13 cellular contexts compared by ENCODE assay signal in the genomic region with DNA sequence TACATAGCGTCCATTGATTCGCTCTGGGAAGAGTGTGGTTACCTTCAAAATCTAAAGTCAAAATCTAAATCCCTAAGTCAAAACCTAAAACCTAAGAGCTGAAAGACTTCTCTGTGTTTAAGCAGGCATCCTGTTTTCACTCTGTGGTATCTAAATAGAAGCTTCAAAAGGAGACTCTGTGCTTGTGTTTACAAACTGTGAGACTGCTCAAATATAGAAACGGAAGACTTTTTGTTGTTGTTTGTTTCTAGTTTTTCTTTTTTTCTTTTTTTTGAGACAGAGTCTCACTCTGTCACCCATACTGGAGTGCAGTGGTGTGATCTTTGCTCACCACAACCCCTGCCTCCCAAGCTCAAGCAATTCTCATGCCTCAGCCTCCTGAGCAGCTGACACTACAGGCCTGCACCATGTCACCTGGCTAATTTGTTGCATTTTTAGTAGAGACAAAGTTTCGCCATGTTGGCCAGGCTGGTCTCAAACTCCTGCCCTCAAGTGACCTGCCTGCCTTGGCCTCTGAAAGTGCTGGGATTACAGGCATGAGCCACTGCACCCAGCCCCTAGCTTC.
DNase-seq lines count a peak whose midpoint lies in the region; ATAC-seq and TF ChIP-seq lines count a peak whose summit lies in the region.
"Had no signal": no experiment of that assay in that cellular context is flagged by ENCODE, and none has a peak within 500 bp of the region (broad histone marks: within the 10 kb centered on the region; RNA-seq: fewer than 3 reads in every experiment).

No MANE protein-coding gene starts in this region.

- H3K27me3 ChIP-seq in CD4-positive, CD25-positive, alpha-beta regulatory T cell (ENCODE audit: control insufficient read depth, insufficient read depth, low read length) = no peaks in the 10 kb centered on the region
- H3K27me3 ChIP-seq: BLaER1 treated with 17β-estradiol and CSF1 and Interleukin-3, amounts not matched to agents 10 nM and 100 nM had no signal

- no peaks in the 10 kb centered on the region for H3K9me3 ChIP-seq in CD4-positive, CD25-positive, alpha-beta regulatory T cell (ENCODE audit: control insufficient read depth in 2 of 2, low read length in 2 of 2)

- H3K27me3 Mint-ChIP-seq in CD4-positive, CD25-positive, alpha-beta regulatory T cell = no peaks in the 10 kb centered on the region
- H3K27me3 Mint-ChIP-seq in stimulated activated naive B cell treated with anti-CD40 and anti-IgM and Interleukin-4, amounts not matched to agents 10 μg/mL and 1 μg/mL and 100 μg/mL, for 72 hours = no peaks in the 10 kb centered on the region
- H3K27me3 Mint-ChIP-seq: B cell, IgD-negative memory B cell had no signal

- peak; percentile 52 to 67 for ATAC-seq in CD4-positive, CD25-positive, alpha-beta regulatory T cell (ENCODE audit: low read depth in 2 of 2)
- no peak for ATAC-seq in stimulated activated naive B cell treated with anti-CD40 and anti-IgM and Interleukin-4, amounts not matched to agents 10 μg/mL and 1 μg/mL and 100 μg/mL, for 72 hours (replicated peaks)
- ATAC-seq in HG02885 (IDR thresholded peaks at IDR 0.05; ENCODE audit: poor library complexity, unreplicated experiment) = no peak
- ATAC-seq: GM23338 had no signal

- no peak overlapping the region for H3K4me3 ChIP-seq in CD4-positive, CD25-positive, alpha-beta regulatory T cell (ENCODE audit: low read depth, low read length)
- H3K4me3 ChIP-seq: BLaER1 treated with 17β-estradiol and CSF1 and Interleukin-3, amounts not matched to agents 10 nM and 100 nM; GM23338 had no signal

- H3K36me3 Mint-ChIP-seq in CD4-positive, CD25-positive, alpha-beta regulatory T cell = peaks cover 5% of the 10 kb centered on the region
- H3K36me3 Mint-ChIP-seq in stimulated activated naive B cell treated with anti-CD40 and anti-IgM and Interleukin-4, amounts not matched to agents 10 μg/mL and 1 μg/mL and 100 μg/mL, for 72 hours = peaks cover 11 to 12% of the 10 kb centered on the region in 2 donors

- peaks cover 0 to 10% (median 2%) of the 10 kb centered on the region in 7 donors for H3K9me3 Mint-ChIP-seq in CD4-positive, CD25-positive, alpha-beta regulatory T cell
- peaks cover 6 to 11% of the 10 kb centered on the region in 2 donors for H3K9me3 Mint-ChIP-seq in stimulated activated naive B cell treated with anti-CD40 and anti-IgM and Interleukin-4, amounts not matched to agents 10 μg/mL and 1 μg/mL and 100 μg/mL, for 72 hours

- TF ChIP-seq CTCF in VCaP (conservative IDR thresholded peaks at IDR 0.05) = no peak

- H3K4me1 Mint-ChIP-seq in CD4-positive, CD25-positive, alpha-beta regulatory T cell = peaks cover 10 to 34% (median 21%) of the 10 kb centered on the region in 4 donors
- H3K4me1 Mint-ChIP-seq in stimulated activated naive B cell treated with anti-CD40 and anti-IgM and Interleukin-4, amounts not matched to agents 10 μg/mL and 1 μg/mL and 100 μg/mL, for 72 hours = peaks cover 0 to 4% of the 10 kb centered on the region in 2 donors
- H3K4me1 Mint-ChIP-seq: B cell, IgD-negative memory B cell had no signal

- no peak overlapping the region for H3K27ac ChIP-seq in CD4-positive, CD25-positive, alpha-beta regulatory T cell (ENCODE audit: insufficient read depth, low read length, poor library complexity, severe bottlenecking)
- H3K27ac ChIP-seq in VCaP = peak overlapping the region; percentile 18; the same call in 1 of the 2 replicates
- H3K27ac ChIP-seq: BLaER1 treated with 17β-estradiol and CSF1 and Interleukin-3, amounts not matched to agents 10 nM and 100 nM had no signal

- peak overlapping the region in 1 of 4 donors; percentile 26 for H3K4me3 Mint-ChIP-seq in CD4-positive, CD25-positive, alpha-beta regulatory T cell
- H3K4me3 Mint-ChIP-seq in stimulated activated naive B cell treated with anti-CD40 and anti-IgM and Interleukin-4, amounts not matched to agents 10 μg/mL and 1 μg/mL and 100 μg/mL, for 72 hours = no peak overlapping the region
- H3K4me3 Mint-ChIP-seq: B cell, GM23338, IgD-negative memory B cell had no signal

- H3K27ac Mint-ChIP-seq in CD4-positive, CD25-positive, alpha-beta regulatory T cell = peak overlapping the region; percentile 20 to 55 (median 50)
- H3K27ac Mint-ChIP-seq in stimulated activated naive B cell treated with anti-CD40 and anti-IgM and Interleukin-4, amounts not matched to agents 10 μg/mL and 1 μg/mL and 100 μg/mL, for 72 hours = peak overlapping the region; percentile 20
- H3K27ac Mint-ChIP-seq: B cell, GM23338, IgD-negative memory B cell had no signal

- H3K36me3 ChIP-seq in CD4-positive, CD25-positive, alpha-beta regulatory T cell (ENCODE audit: control insufficient read depth, insufficient read depth, low read length) = no peaks in the 10 kb centered on the region

- DNase-seq in CD4-positive, CD25-positive, alpha-beta regulatory T cell = peak in 2 of 3 donors; percentile 6 to 16
- DNase-seq in MV-4-11 (lab: John Stamatoyannopoulos, UW) = peak; percentile 15
- DNase-seq in stimulated activated naive B cell treated with anti-CD40 and anti-IgM and Interleukin-4, amounts not matched to agents 10 μg/mL and 1 μg/mL and 100 μg/mL, for 72 hours = no peak
- no peak for DNase-seq in central memory CD4-positive, alpha-beta T cell
- DNase-seq in OCI-M2 (lab: John Stamatoyannopoulos, UW; ENCODE audit: unreplicated experiment) = no peak
- DNase-seq: Caco-2, HCEC 1CT had no signal

- H3K4me1 ChIP-seq in CD4-positive, CD25-positive, alpha-beta regulatory T cell (ENCODE audit: control insufficient read depth, insufficient read depth, low read length, poor library complexity, severe bottlenecking) = peaks cover 18% of the 10 kb centered on the region
- H3K4me1 ChIP-seq: BLaER1 treated with 17β-estradiol and CSF1 and Interleukin-3, amounts not matched to agents 10 nM and 100 nM had no signal

Comparison
In these comparisons a context has a peak if more than half of its experiments do, and no peak if none do; other contexts are left out.
1. ATAC-seq: peak in CD4-positive, CD25-positive, alpha-beta regulatory T cell (2 of 2); none in stimulated activated naive B cell treated with anti-CD40 and anti-IgM and Interleukin-4, amounts not matched to agents 10 μg/mL and 1 μg/mL and 100 μg/mL, for 72 hours (0 of 2) and HG02885 (single experiment).
2. DNase-seq: peak in CD4-positive, CD25-positive, alpha-beta regulatory T cell (2 of 3) and MV-4-11 (single experiment); none in stimulated activated naive B cell treated with anti-CD40 and anti-IgM and Interleukin-4, amounts not matched to agents 10 μg/mL and 1 μg/mL and 100 μg/mL, for 72 hours (single experiment), central memory CD4-positive, alpha-beta T cell (single experiment) and OCI-M2 (single experiment).